ENCODE assay signal across 8 cellular contexts in genomic region chr4:107823870-107824366, GRCh38. TPM values are rescaled to one million over a fixed set of nuclear protein-coding genes. Genes with fewer than 3 reads are reported as not detected.
A peak's percentile ranks its signal among the peaks of the same experiment; 100 is the strongest.
DNase-seq lines count a peak whose midpoint lies in the region; ATAC-seq, FAIRE-seq and TF ChIP-seq lines count a peak whose summit lies in the region.

No MANE protein-coding gene starts in this region.

- no peak overlapping the region for H2BK5ac ChIP-seq in H1 (ENCODE audit: low read depth, low read length)

- H2BK15ac ChIP-seq in H1 (ENCODE audit: low read length) = no peak overlapping the region

- H4K20me1 ChIP-seq in H1 (replicated peaks in 1 of 2; ENCODE audit: control insufficient read depth in 1 of 2, insufficient read depth in 2 of 2, low read length in 2 of 2) = peaks cover 0 to 5% of the 10 kb centered on the region in 2 experiments

- H3K9me3 ChIP-seq in A549 (no peaks in the 10 kb centered on the region), H1 (ENCODE audit: insufficient read depth in 2 of 2, low read depth in 1 of 2, low read length in 1 of 2) (no peaks in the 10 kb centered on the region), mucosa of stomach (ENCODE audit: control insufficient read depth, low read length) (no peaks in the 10 kb centered on the region)

- no peak overlapping the region for H2BK120ac ChIP-seq in H1 (replicated peaks; ENCODE audit: low read depth, low read length)

- ATAC-seq in A549 (peak; percentile 67 to 71; a peak in 2 of 6 replicates), GM19452 (IDR thresholded peaks at IDR 0.05; ENCODE audit: unreplicated experiment) (no peak)

- no peak overlapping the region; the same call in 1 of the 2 replicates for H3K18ac ChIP-seq in H1 (ENCODE audit: extremely low read depth, low read length)

- H4K5ac ChIP-seq in H1 (ENCODE audit: insufficient read length, low read depth, low read length) = no peak overlapping the region

- POLR2A ChIA-PET in A549 (lab: Yijun Ruan, JAX) = interaction anchor here (0.8 to 2.5 kb wide), 4 partner anchors 22 to 103 kb away, joined by 3 to 12 read pairs (median 5); partner anchors contain the start of gene PAPSS1
- POLR2A ChIA-PET in H1 (lab: Charles Lee; ENCODE audit: partially characterized antibody) = interaction anchor here (1.0 kb wide), 1 partner anchor 9 kb away, joined by 4 read pairs; no protein-coding TSS in a partner anchor

- no peak for FAIRE-seq in A549 (lab: Jason Lieb, UNC)
- peak; percentile 78 for FAIRE-seq in H1 (lab: Jason Lieb, UNC)

- H3K4me3 ChIP-seq in A549 = peak overlapping the region; percentile 91
- peak overlapping the region; percentile 46 to 77 (median 51); a peak in 7 of 8 replicates for H3K4me3 ChIP-seq in H1 (ENCODE audit: extremely low read depth in 1 of 4, insufficient read depth in 2 of 4, low read depth in 3 of 4, low read length in 4 of 4)
- peak overlapping the region; percentile 68 for H3K4me3 ChIP-seq in mucosa of stomach (ENCODE audit: low read length)

- H3K36me3 ChIP-seq in H1 (ENCODE audit: control insufficient read depth in 2 of 4, insufficient read depth in 4 of 4, low read length in 3 of 4) (no peaks in the 10 kb centered on the region), mucosa of stomach (ENCODE audit: control insufficient read depth, insufficient read depth, low read length) (no peaks in the 10 kb centered on the region)

- no peak for TF ChIP-seq CTCF in A549 (IDR thresholded peaks at IDR 0.05)
- TF ChIP-seq CTCF in H1 (IDR thresholded peaks at IDR 0.05; ENCODE audit: control extremely low read depth in 1 of 3, insufficient read depth in 1 of 3, low read depth in 1 of 3, low read length in 3 of 3) = no peak

- H3K14ac ChIP-seq in H1 (ENCODE audit: insufficient read length) = no peak overlapping the region

- WGBS in A549 (ENCODE audit: missing lambda C conversion rate) = 31% methylated on average over 12 of the region's 12 CpGs
- 2% methylated on average over 12 of the region's 12 CpGs; no CpG with 5 or more reads in 1 of the 2 experiments for WGBS in H1 (ENCODE audit: extremely low coverage in 1 of 2, insufficient coverage in 1 of 2, insufficient read length in 1 of 2, insufficient replicate concordance in 2 of 2, low coverage in 1 of 2, low lambda C conversion rate in 2 of 2, missing lambda C conversion rate in 1 of 2), 2 experiments

- peak overlapping the region; percentile 75; the same call in 1 of the 2 replicates for H2BK12ac ChIP-seq in H1 (ENCODE audit: low read depth, low read length)

- H4K8ac ChIP-seq in H1 (ENCODE audit: extremely low read depth, insufficient read depth, low read length) = no peak overlapping the region

- CTCF ChIA-PET in A549 (lab: Yijun Ruan, JAX) (interaction anchor here (0.6 to 1.5 kb wide), 2 partner anchors 63 to 90 kb away, joined by 3 to 4 read pairs; no protein-coding TSS in a partner anchor), H1 (lab: Charles Lee; ENCODE audit: partially characterized antibody) (interaction anchor here (0.7 to 1.9 kb wide), 4 partner anchors 13 to 132 kb away, joined by 3 to 9 read pairs (median 4); no protein-coding TSS in a partner anchor)

- no peak overlapping the region for H2AFZ ChIP-seq in H1 (ENCODE audit: low read length)

- H4K91ac ChIP-seq in H1 (replicated peaks; ENCODE audit: insufficient read length, low read length) = no peak overlapping the region

- H3K27ac ChIP-seq in A549 (peak overlapping the region; percentile 84 to 92), H1 (ENCODE audit: low read depth, low read length) (no peak overlapping the region)

- peak overlapping the region; percentile 83; the same call in 1 of the 2 replicates for H2AK5ac ChIP-seq in H1 (ENCODE audit: low read depth, low read length)

- no peak for TF ChIP-seq RAD21 in A549 (conservative IDR thresholded peaks at IDR 0.05 in 1 of 2, IDR thresholded peaks at IDR 0.05 in 1 of 2)
- TF ChIP-seq RAD21 in H1 (IDR thresholded peaks at IDR 0.05 in 1 of 2, conservative IDR thresholded peaks at IDR 0.05 in 1 of 2; ENCODE audit: low read depth in 2 of 2, low read length in 2 of 2) = no peak

- H3K4me1 ChIP-seq in A549 (peaks cover 21% of the 10 kb centered on the region), H1 (replicated peaks in 1 of 4; ENCODE audit: control insufficient read depth in 3 of 4, insufficient read depth in 4 of 4, low read length in 3 of 4) (peaks cover 0 to 4% (median 2%) of the 10 kb centered on the region in 4 experiments; a peak in 6 of 7 replicates), mucosa of stomach (ENCODE audit: control insufficient read depth, insufficient read depth, low read length) (peaks cover 7% of the 10 kb centered on the region)

- peaks cover 11% of the 10 kb centered on the region for H3K23me2 ChIP-seq in H1 (ENCODE audit: low read depth, low read length)

- no peaks in the 10 kb centered on the region for H3K79me1 ChIP-seq in H1 (ENCODE audit: low read depth, low read length)

- H2BK20ac ChIP-seq in H1 (ENCODE audit: low read length) = no peak overlapping the region

- H3K79me2 ChIP-seq in H1 (ENCODE audit: control insufficient read depth in 1 of 2, insufficient read depth in 2 of 2, low read length in 2 of 2) = no peaks in the 10 kb centered on the region

- H3K23ac ChIP-seq in H1 (ENCODE audit: insufficient read length) = no peak overlapping the region

- no peak for TF ChIP-seq POLR2A in A549 (IDR thresholded peaks at IDR 0.05; ENCODE audit: low read length)
- no peak for TF ChIP-seq POLR2A in H1 (IDR thresholded peaks at IDR 0.05; ENCODE audit: control extremely low read depth in 1 of 2, low read depth in 2 of 2, low read length in 2 of 2)

- no peak overlapping the region for H3K56ac ChIP-seq in H1 (replicated peaks; ENCODE audit: insufficient read length, low read depth, low read length)

- H3K9ac ChIP-seq in H1 (replicated peaks in 1 of 4; ENCODE audit: extremely low read depth in 1 of 4, low read depth in 3 of 4, low read length in 3 of 4) (peak overlapping the region in 2 of 4 experiments; percentile 7 to 26; a peak in 3 of 7 replicates), mucosa of stomach (ENCODE audit: low read length) (peak overlapping the region; percentile 87)

- H3K4ac ChIP-seq in H1 (replicated peaks; ENCODE audit: insufficient read length, low read depth, low read length) = no peak overlapping the region

- DNase-seq in A549 (ENCODE audit: low read depth in 1 of 2, low spot score in 1 of 2) = no peak
- peak; percentile 46 for DNase-seq in HT-29 (ENCODE audit: low spot score)
- DNase-seq in H1 (ENCODE audit: low read depth in 1 of 2, low spot score in 2 of 2) = peak in 1 of 2 experiments; percentile 39
- no peak for DNase-seq in GF-D8 (lab: John Stamatoyannopoulos, UW)
- no peak for DNase-seq in NK-92 treated with Interleukin-12 subunit alpha and Interleukin-12 subunit beta, amount 100 ng/mL, for 24 hours (lab: John Stamatoyannopoulos, UW)
- DNase-seq in T-helper 9 cell = no peak

- TF ChIP-seq EP300 in A549 (IDR thresholded peaks at IDR 0.05) (no peak), H1 (IDR thresholded peaks at IDR 0.05; ENCODE audit: borderline replicate concordance in 1 of 2, low read depth in 2 of 2, low read length in 2 of 2) (no peak)

- H3K4me2 ChIP-seq in A549 (peak overlapping the region; percentile 97), H1 (ENCODE audit: insufficient read depth in 1 of 2, low read depth in 2 of 2, low read length in 2 of 2) (peak overlapping the region; percentile 83 to 99)

- H3K27me3 ChIP-seq in H1 (replicated peaks in 1 of 4; ENCODE audit: control insufficient read depth in 3 of 4, extremely low read depth in 1 of 4, insufficient read depth in 3 of 4, low read length in 3 of 4) (peaks cover 42 to 89% (median 80%) of the 10 kb centered on the region in 4 experiments), mucosa of stomach (ENCODE audit: control insufficient read depth, insufficient read depth, low read length) (no peaks in the 10 kb centered on the region)

TF ChIP-seq in A549, 52 proteins besides CTCF, POLR2A, EP300 and RAD21 (continues in another document):
- TF ChIP-seq SMC3 (IDR thresholded peaks at IDR 0.05) (no peak), ZC3H11A (IDR thresholded peaks at IDR 0.05) (no peak), KDM5A (IDR thresholded peaks at IDR 0.05) (no peak), JUN (IDR thresholded peaks at IDR 0.05) (no peak), KDM1A (IDR thresholded peaks at IDR 0.05; ENCODE audit: low read depth) (no peak)

TF ChIP-seq in H1, 55 proteins besides CTCF, POLR2A, EP300 and RAD21 (continues in another document):
- TF ChIP-seq SAP30 (IDR thresholded peaks at IDR 0.05; ENCODE audit: insufficient read depth, insufficient replicate concordance, low read length) (peak; percentile 52), RNF2 (IDR thresholded peaks at IDR 0.05; ENCODE audit: borderline replicate concordance, low read depth, low read length, missing control alignments, poor library complexity, severe bottlenecking) (no peak), NANOG (IDR thresholded peaks at IDR 0.05; ENCODE audit: insufficient read depth, low read depth, low read length, poor library complexity, severe bottlenecking) (peak; percentile 98), E2F6 (IDR thresholded peaks at IDR 0.05) (peak; percentile 66), MAX (IDR thresholded peaks at IDR 0.05) (peak; percentile 47)

RNA-seq across cellular contexts. Expression of gene SGMS2, which starts 0.8 kb away (rescaled TPM):
- polyA plus RNA-seq in A549 (2011; rRNA removed) (22.6 and 24.1 TPM in 2 replicates), A549 (2017; fragmentation: RNase III; extraction: RNeasy Plus Mini Kit Qiagen cat#74134 plus additional on column Dnase treatment) (8.0 to 9.4 TPM (median 8.5 TPM) in 3 replicates), H1 (2011; rRNA removed) (0.85 and 1.3 TPM in 2 replicates)
- polyA plus RNA-seq in A549 (2012; cell fraction: cytosol; rRNA removed) = 8.0 and 9.0 TPM in 2 replicates
- polyA plus RNA-seq in A549 (2012; cell fraction: nucleus; rRNA removed) = 9.1 and 9.4 TPM in 2 replicates
- 39.8 and 41.6 TPM in 2 replicates for polyA minus RNA-seq in A549 (2011; rRNA and poly(A)+ RNA removed)
- 88.1 and 133 TPM in 2 replicates for total RNA-seq in HT-29 (2014; rRNA removed; shearing (Covaris generic))
- total RNA-seq in H1 (2021; fragmentation: NEBNext Ultra II Directional; extraction: Animal tissue kit (Norgen Biotek cat#: 25700)) = 0.04 and 0.73 TPM in 2 replicates
- 0.53 TPM for polyA plus RNA-seq in H1 (2011; cell fraction: cytosol; rRNA removed)
- 0.67 TPM for polyA plus RNA-seq in H1 (2011; cell fraction: nucleus; rRNA removed)
- 0.31 to 0.73 TPM (median 0.40 TPM) in 4 replicates for polyA plus RNA-seq in H1 (2012, experiment 1 of 2)
- polyA plus RNA-seq in H1 (2012, experiment 2 of 2) = not detected
- 0.26 TPM for polyA plus RNA-seq in H1 (2013, experiment 1 of 2)
- 0.26 TPM for polyA plus RNA-seq in H1 (2013, experiment 2 of 2)
- 2.9 and 3.3 TPM in 2 replicates for polyA minus RNA-seq in H1 (2011; rRNA and poly(A)+ RNA removed)
- 1.2 TPM for polyA minus RNA-seq in H1 (2011; cell fraction: cytosol; rRNA and poly(A)+ RNA removed)
- 0.90 TPM for polyA minus RNA-seq in H1 (2011; cell fraction: nucleus; rRNA and poly(A)+ RNA removed)

Comparison
In these comparisons a context has a peak if more than half of its experiments do, and no peak if none do; other contexts are left out.
1. RNA of gene SGMS2, which starts 0.8 kb away (total RNA-seq): 88.1 to 133 TPM in HT-29; 0.04 to 0.73 TPM in H1; every median in the first group is over 10 times any median in the second.
2. Of the 18 proteins assayed by ChIP-seq in both H1 and A549: peak only in H1: E2F6 and MAX; only in A549: none; in both: none; in neither: 16.
3. Peak in every context shown above with its lines, with median percentiles within 50 percentile points of each other: H3K4me3 ChIP-seq.